ENCODE assay signal across 9 cellular contexts in the genomic region with DNA sequence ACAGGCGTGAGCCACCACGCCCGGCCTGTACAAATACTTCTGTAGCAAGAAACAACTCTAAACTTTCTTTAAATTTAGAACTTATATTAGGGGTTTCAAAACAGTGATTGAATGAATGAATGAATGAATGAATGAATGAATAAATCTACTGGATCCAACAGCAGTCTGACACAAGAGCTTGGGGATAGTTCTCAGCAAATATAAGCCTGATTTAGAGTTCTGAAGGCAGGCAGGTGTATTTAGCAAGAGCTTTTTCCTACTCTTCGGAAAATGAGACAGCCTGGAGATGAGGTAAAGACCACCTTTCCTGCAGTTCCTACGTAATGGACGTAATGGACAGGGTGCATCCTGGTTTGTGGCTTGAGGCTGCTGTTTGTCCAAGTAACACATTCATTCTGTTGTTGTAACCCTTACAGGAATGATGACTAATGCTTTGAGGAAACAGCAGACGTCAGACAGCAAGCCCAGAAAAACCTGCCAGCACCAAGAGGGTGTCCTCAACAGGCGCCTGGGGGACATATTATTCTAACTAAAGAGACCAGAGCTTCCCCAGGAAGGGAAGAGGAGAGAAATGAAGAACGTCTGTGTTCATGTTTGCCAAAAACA.
DNase-seq lines count a peak whose midpoint lies in the region; ATAC-seq, FAIRE-seq and TF ChIP-seq lines count a peak whose summit lies in the region.
"Had no signal": no experiment of that assay in that cellular context is flagged by ENCODE, and none has a peak within 500 bp of the region (broad histone marks: within the 10 kb centered on the region; RNA-seq: fewer than 3 reads in every experiment).

No MANE protein-coding gene starts in this region.

- no peak overlapping the region for H2BK5ac ChIP-seq in IMR-90 (ENCODE audit: low read depth, low read length, poor library complexity, severe bottlenecking)

- peak; percentile 84 for ATAC-seq in IMR-90 (ENCODE audit: low read depth)
- ATAC-seq in HG03095 (IDR thresholded peaks at IDR 0.05; ENCODE audit: unreplicated experiment) = no peak

- no peak overlapping the region for H4K5ac ChIP-seq in IMR-90 (ENCODE audit: low read depth, low read length)

- no peak for TF ChIP-seq RAD21 in IMR-90 (IDR thresholded peaks at IDR 0.05; ENCODE audit: low read length)

- intact Hi-C loops in IMR-90 (cut with micrococcal nuclease) = loop anchor here (5.0 kb wide), 1 partner anchor 335 kb away; no protein-coding TSS in a partner anchor

- H2BK15ac ChIP-seq in IMR-90 (ENCODE audit: low read depth, low read length) = no peak overlapping the region

- CTCF ChIA-PET in IMR-90 (lab: Yijun Ruan, JAX) = interaction anchor here (0.7 kb wide), 1 partner anchor 10 kb away, joined by 3 read pairs; no protein-coding TSS in a partner anchor

- no peak overlapping the region for H4K91ac ChIP-seq in IMR-90 (ENCODE audit: insufficient read depth, low read depth, low read length)

- H3K4me3 Mint-ChIP-seq in T-helper 2 cell treated with Interferon-gamma antibody and Interleukin-4, amounts not matched to agents 5 μg/mL and 100 μg/mL, for 36 hours = no peak overlapping the region

- no peak overlapping the region for H3K18ac ChIP-seq in IMR-90 (ENCODE audit: low read depth, low read length)

- H3K36me3 ChIP-seq in IMR-90 (ENCODE audit: control insufficient read depth, insufficient read depth, low read length) (no peaks in the 10 kb centered on the region), brain microvascular endothelial cell (replicated peaks) (no peaks in the 10 kb centered on the region)

- peaks cover 7% of the 10 kb centered on the region for H3K9me1 ChIP-seq in IMR-90 (ENCODE audit: insufficient read depth, low read length)

- peak overlapping the region; percentile 30; the same call in 1 of the 2 replicates for H2BK20ac ChIP-seq in IMR-90 (ENCODE audit: low read depth, low read length)

- no peak overlapping the region for H2AK9ac ChIP-seq in IMR-90 (replicated peaks; ENCODE audit: low read depth, low read length, poor library complexity)

- H3K9me3 ChIP-seq in IMR-90 (ENCODE audit: control insufficient read depth, insufficient read depth, low read length) = no peaks in the 10 kb centered on the region

- H3K4ac ChIP-seq in IMR-90 (ENCODE audit: low read depth, low read length) = no peak overlapping the region

- H3K56ac ChIP-seq in IMR-90 (ENCODE audit: extremely low read depth, insufficient read depth, low read length) = no peak overlapping the region

- H3K4me1 ChIP-seq in IMR-90 (ENCODE audit: control insufficient read depth, insufficient read depth, low read length) = peaks cover 12% of the 10 kb centered on the region

- H3K36me3 Mint-ChIP-seq in T-helper 2 cell treated with Interferon-gamma antibody and Interleukin-4, amounts not matched to agents 5 μg/mL and 100 μg/mL, for 36 hours (ENCODE audit: low read depth) = no peaks in the 10 kb centered on the region

- no peaks in the 10 kb centered on the region for H3K9me3 Mint-ChIP-seq in T-helper 2 cell treated with Interferon-gamma antibody and Interleukin-4, amounts not matched to agents 5 μg/mL and 100 μg/mL, for 36 hours

- no peak for TF ChIP-seq POLR2A in IMR-90 (IDR thresholded peaks at IDR 0.05; ENCODE audit: low read depth, low read length)

- H3K4me3 ChIP-seq in IMR-90 (ENCODE audit: insufficient read depth, low read depth, low read length) (no peak overlapping the region), brain microvascular endothelial cell (ENCODE audit: low read depth, low read length) (no peak overlapping the region)

- no peak overlapping the region for H3K9ac ChIP-seq in IMR-90 (ENCODE audit: low read depth, low read length)

- BruUV-seq in IMR-90 (replicated peaks; lab: Mats Ljungman, UMichigan) = no TSS peak

- H2AFZ ChIP-seq in IMR-90 (replicated peaks; ENCODE audit: low read length, poor library complexity) = no peak overlapping the region

- H4K20me1 ChIP-seq in IMR-90 (ENCODE audit: insufficient read depth, low read length) = no peaks in the 10 kb centered on the region

- no peak overlapping the region for H2AK5ac ChIP-seq in IMR-90 (ENCODE audit: low read depth, low read length)

- no peak for TF ChIP-seq CTCF in IMR-90 (conservative IDR thresholded peaks at IDR 0.05; ENCODE audit: low read depth, low read length)
- no peak for TF ChIP-seq CTCF in brain microvascular endothelial cell (IDR thresholded peaks at IDR 0.05; ENCODE audit: low read depth, low read length, missing control alignments)

- no peak overlapping the region for H3K23ac ChIP-seq in IMR-90 (ENCODE audit: low read depth, low read length)

- H3K4me1 Mint-ChIP-seq in T-helper 2 cell treated with Interferon-gamma antibody and Interleukin-4, amounts not matched to agents 5 μg/mL and 100 μg/mL, for 36 hours (ENCODE audit: low read depth) = no peaks in the 10 kb centered on the region

- H3K27ac Mint-ChIP-seq in T-helper 2 cell treated with Interferon-gamma antibody and Interleukin-4, amounts not matched to agents 5 μg/mL and 100 μg/mL, for 36 hours = no peak overlapping the region

- H3K4me2 ChIP-seq in IMR-90 (ENCODE audit: low read depth, low read length) = peak overlapping the region; percentile 23; the same call in 1 of the 2 replicates

- no CpG with 5 or more reads among the region's 9 CpGs for WGBS in IMR-90 (ENCODE audit: extremely low coverage in 2 of 2, insufficient read length in 1 of 2), 2 experiments

- no peak overlapping the region for H2BK120ac ChIP-seq in IMR-90 (ENCODE audit: low read depth, low read length)

- H3K79me1 ChIP-seq in IMR-90 (ENCODE audit: low read depth in 1 of 2, low read length in 2 of 2) = peaks cover 4% of the 10 kb centered on the region in 2 experiments; a peak in 3 of 4 replicates

- POLR2A ChIA-PET in IMR-90 (lab: Charles Lee; ENCODE audit: unreplicated experiment) = no interaction called here

- in situ Hi-C loops in ACHN (cut with HindIII; ENCODE audit: low pct_ligation_motif_present, low pct_unique_long_range_greater_than_20kb, low sequenced_read_pairs) (no loop called here), IMR-90 (cut with MboI; ENCODE audit: low sequenced_read_pairs) (no loop called here), brain microvascular endothelial cell (cut with HindIII; ENCODE audit: low pct_ligation_motif_present, low sequenced_read_pairs) (no loop called here)

- no peak for FAIRE-seq in HTR-8/SVneo (lab: Jason Lieb, UNC)
- FAIRE-seq: endometrium had no signal

- H3K27ac ChIP-seq in IMR-90 (ENCODE audit: insufficient read depth, low read length) (no peak overlapping the region), brain microvascular endothelial cell (peak overlapping the region; percentile 78)

- H3K27me3 ChIP-seq in IMR-90 (ENCODE audit: control insufficient read depth, insufficient read depth, low read length) (no peaks in the 10 kb centered on the region), brain microvascular endothelial cell (replicated peaks) (no peaks in the 10 kb centered on the region)

- no peak overlapping the region for H3K14ac ChIP-seq in IMR-90 (replicated peaks; ENCODE audit: low read depth, low read length)

- H3K27me3 Mint-ChIP-seq in T-helper 2 cell treated with Interferon-gamma antibody and Interleukin-4, amounts not matched to agents 5 μg/mL and 100 μg/mL, for 36 hours (ENCODE audit: low read depth) = no peaks in the 10 kb centered on the region

- DNase-seq in ACHN (peak; percentile 16), IMR-90 (peak; percentile 91), brain microvascular endothelial cell (peak; percentile 97), left kidney (ENCODE audit: low read depth, low spot score) (peak; percentile 6), iPS-NIHi7 (ENCODE audit: extremely low spot score) (no peak), HTR-8/SVneo (ENCODE audit: insufficient read length, low spot score) (no peak)
- no peak for DNase-seq in T-helper 2 cell treated with Interferon-gamma antibody and Interleukin-4, amounts not matched to agents 5 μg/mL and 100 μg/mL, for 36 hours (ENCODE audit: low spot score)

- dilution Hi-C loops in IMR-90 (cut with HindIII; ENCODE audit: low sequenced_read_pairs, unreplicated experiment) = no loop called here

- H4K8ac ChIP-seq in IMR-90 (ENCODE audit: low read depth in 2 of 2, low read length in 2 of 2) = no peak overlapping the region

TF ChIP-seq in IMR-90, 13 proteins besides CTCF, POLR2A, EP300 and RAD21:
- TF ChIP-seq BHLHE40 (IDR thresholded peaks at IDR 0.05; ENCODE audit: low read depth, low read length) = 0 out of 2 replicates have a peak, but pooled peaks have one; percentile 12
- TF ChIP-seq CEBPB (IDR thresholded peaks at IDR 0.05; ENCODE audit: low read depth, low read length) = peak; percentile 47; the same call in 1 of the 2 replicates
- no peak for TF ChIP-seq CHD1 (IDR thresholded peaks at IDR 0.05; ENCODE audit: low read depth, low read length)
- peak; percentile 68 for TF ChIP-seq FOS (IDR thresholded peaks at IDR 0.05; ENCODE audit: low read depth, low read length)
- TF ChIP-seq MXI1 (IDR thresholded peaks at IDR 0.05; ENCODE audit: borderline replicate concordance, low read depth, low read length) = no peak

Comparison
In these comparisons a context has a peak if more than half of its experiments do, and no peak if none do; other contexts are left out.
1. DNase-seq: peak in ACHN (single experiment), IMR-90 (single experiment), brain microvascular endothelial cell (single experiment) and left kidney (single experiment); none in iPS-NIHi7 (single experiment), HTR-8/SVneo (single experiment) and T-helper 2 cell treated with Interferon-gamma antibody and Interleukin-4, amounts not matched to agents 5 μg/mL and 100 μg/mL, for 36 hours (single experiment).